ENCODE assay signal across 10 cellular contexts in the genomic region with DNA sequence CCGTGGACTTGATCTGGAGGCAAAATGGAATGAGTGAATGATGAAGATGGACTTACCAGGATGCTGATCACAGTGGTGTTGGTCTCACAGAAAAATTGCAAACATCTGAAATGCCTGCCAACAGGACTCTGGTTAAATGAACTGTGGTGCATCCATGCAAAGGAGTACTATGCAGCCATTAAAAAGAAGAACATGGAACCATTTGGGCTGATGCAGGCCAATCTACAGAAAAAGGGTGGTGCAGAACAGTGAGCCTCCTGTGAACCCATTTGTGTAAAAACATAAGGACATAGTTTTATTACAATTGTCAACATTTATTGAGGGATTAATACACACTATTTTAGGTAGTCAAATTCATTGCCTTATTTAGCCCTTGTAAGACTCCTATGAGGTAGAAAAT.
"Had no signal": no experiment of that assay in that cellular context is flagged by ENCODE, and none has a peak within 500 bp of the region (broad histone marks: within the 10 kb centered on the region; RNA-seq: fewer than 3 reads in every experiment).

No MANE protein-coding gene starts in this region.

- H3K4me1 ChIP-seq: HAP-1 had no signal

- H3K36me3 ChIP-seq: HAP-1 had no signal

- DNase-seq: GM23248, GOT3, H7, H9, HCEC 1CT, HFFc6 had no signal

- H2AFZ ChIP-seq: GM23248, GM23338 had no signal

- ATAC-seq: GM23338, HCT116 had no signal

- H3K27ac ChIP-seq: GM23248 had no signal

- H3K9ac ChIP-seq: GM23248 had no signal

- FAIRE-seq: H54 had no signal

- H3K4me3 ChIP-seq: GM23248, GM23338, HAP-1 had no signal

- H3K9me3 ChIP-seq: HAP-1 had no signal

- H3K27ac Mint-ChIP-seq: GM23338, H9, HFFc6 had no signal

- H3K9me3 Mint-ChIP-seq: GM23338, H9, HFFc6 had no signal

- H3K4me2 ChIP-seq: GM23338 had no signal

- H3K4me3 Mint-ChIP-seq: GM23338, H9, HFFc6 had no signal
